ENCODE assay signal across 16 cellular contexts in genomic region chr3:120039642-120040610, GRCh38. TPM values are rescaled to one million over a fixed set of nuclear protein-coding genes. Genes with fewer than 3 reads are reported as not detected.
DNase-seq lines count a peak whose midpoint lies in the region; ATAC-seq, FAIRE-seq and TF ChIP-seq lines count a peak whose summit lies in the region.
"Had no signal": no experiment of that assay in that cellular context is flagged by ENCODE, and none has a peak within 500 bp of the region (broad histone marks: within the 10 kb centered on the region; RNA-seq: fewer than 3 reads in every experiment).

No MANE protein-coding gene starts in this region.

- intact Hi-C loops in kidney (cut with DNase I) (no loop called here), CD14-positive monocyte (cut with micrococcal nuclease) (no loop called here)

- peaks cover 0 to 27% of the 10 kb centered on the region in 2 donors for H3K9me3 ChIP-seq in kidney (ENCODE audit: control insufficient read depth in 1 of 2, low read length in 2 of 2)

- CTCF ChIA-PET in WTC11 (lab: Charles Lee) = interaction anchor here (0.6 to 1.8 kb wide), 27 partner anchors 9 to 377 kb away, joined by 3 to 26 read pairs (median 4); partner anchors contain the start of genes GSK3B and LRRC58

- H3K9me3 Mint-ChIP-seq in IgD-negative memory B cell = peaks cover 6 to 46% (median 20%) of the 10 kb centered on the region in 3 donors
- peaks cover 28% of the 10 kb centered on the region for H3K9me3 Mint-ChIP-seq in WTC11
- peaks cover 45 to 76% (median 66%) of the 10 kb centered on the region in 7 donors for H3K9me3 Mint-ChIP-seq in CD14-positive monocyte

- TF ChIP-seq CTCF in GM12864 (IDR thresholded peaks at IDR 0.05; ENCODE audit: low read depth, low read length, missing control alignments) (peak; percentile 12), WTC11 (IDR thresholded peaks at IDR 0.05) (peak; percentile 59; the same call in 1 of the 2 replicates), kidney (IDR thresholded peaks at IDR 0.05; ENCODE audit: borderline replicate concordance, extremely low read depth, insufficient read depth) (peak; percentile 5), CD14-positive monocyte (IDR thresholded peaks at IDR 0.05) (no peak)

- H3K36me3 Mint-ChIP-seq in IgD-negative memory B cell (peaks cover 4% of the 10 kb centered on the region), WTC11 (peaks cover 33% of the 10 kb centered on the region), CD14-positive monocyte (peaks cover 40 to 61% of the 10 kb centered on the region in 2 donors)

- no peak overlapping the region for H3K9ac ChIP-seq in kidney (ENCODE audit: low read length in 2 of 2)

- H3K4me3 Mint-ChIP-seq in IgD-negative memory B cell (peak overlapping the region in 1 of 4 donors; percentile 51), WTC11 (no peak overlapping the region), CD14-positive monocyte (no peak overlapping the region)

- H3K27ac ChIP-seq in kidney (ENCODE audit: low read depth in 2 of 2, low read length in 2 of 2) = no peak overlapping the region
- H3K27ac ChIP-seq: stomach had no signal

- POLR2A ChIA-PET in WTC11 (lab: Charles Lee) = interaction anchor here (0.9 kb wide), 1 partner anchor 56 kb away, joined by 4 read pairs; no protein-coding TSS in a partner anchor

- peaks cover 4 to 12% (median 9%) of the 10 kb centered on the region in 3 donors for H3K4me1 Mint-ChIP-seq in IgD-negative memory B cell
- peaks cover 48% of the 10 kb centered on the region for H3K4me1 Mint-ChIP-seq in WTC11
- peaks cover 5% of the 10 kb centered on the region for H3K4me1 Mint-ChIP-seq in CD14-positive monocyte

- DNase-seq in GM12864 (ENCODE audit: low read depth) = no peak
- DNase-seq in WTC11 (ENCODE audit: low spot score) = peak; percentile 47
- DNase-seq in kidney = no peak
- no peak for DNase-seq in CD14-positive monocyte (ENCODE audit: low spot score)
- DNase-seq in COLO668 (lab: John Stamatoyannopoulos, UW; ENCODE audit: unreplicated experiment) = no peak
- DNase-seq in activated CD8-positive, alpha-beta memory T cell treated with anti-CD3 and anti-CD28 coated beads, Interleukin-2, amount 50 U/mL, for 48 hours = no peak
- no peak for DNase-seq in NCI-H526 treated with DMSO at 0.1 percent for 48 hours (lab: John Stamatoyannopoulos, UW)
- DNase-seq: activated CD4-positive, alpha-beta T cell treated with anti-CD3 and anti-CD28 coated beads for 4 hours; activated effector memory CD4-positive, alpha-beta T cell treated with anti-CD3 and anti-CD28 coated beads, Interleukin-2, amount 50 U/mL, for 16 hours; foreskin melanocyte; NCI-H226; occipital lobe; SHP77; stimulated activated CD4-positive, alpha-beta T cell treated with anti-CD3 and anti-CD28 coated beads, Interleukin-2, amount 100 ng/mL, for 24 hours; stomach had no signal

- no peak overlapping the region for H3K4me3 ChIP-seq in GM12864 (ENCODE audit: low read depth, low read length)
- no peak overlapping the region for H3K4me3 ChIP-seq in kidney (ENCODE audit: low read length in 2 of 2)
- H3K4me3 ChIP-seq: stomach had no signal

- H3K36me3 ChIP-seq in kidney (ENCODE audit: control insufficient read depth in 1 of 2, insufficient read depth in 2 of 2, low read length in 2 of 2) = no peaks in the 10 kb centered on the region

- no peaks in the 10 kb centered on the region for H3K4me1 ChIP-seq in kidney (ENCODE audit: control insufficient read depth in 1 of 2, insufficient read depth in 1 of 2, low read depth in 1 of 2, low read length in 2 of 2)

- no peak for FAIRE-seq in kidney (lab: Jason Lieb, UNC)

- peak overlapping the region in 2 of 3 donors; percentile 55 to 63 for H3K27ac Mint-ChIP-seq in IgD-negative memory B cell
- peak overlapping the region; percentile 41; the same call in 1 of the 2 replicates for H3K27ac Mint-ChIP-seq in WTC11
- no peak overlapping the region for H3K27ac Mint-ChIP-seq in CD14-positive monocyte

- ATAC-seq in WTC11 = peak; percentile 86

- H3K27me3 Mint-ChIP-seq in IgD-negative memory B cell (no peaks in the 10 kb centered on the region), WTC11 (ENCODE audit: low read depth) (no peaks in the 10 kb centered on the region), CD14-positive monocyte (ENCODE audit: low read depth in 3 of 3) (no peaks in the 10 kb centered on the region)

TF ChIP-seq in WTC11, 78 proteins besides CTCF, POLR2A, EP300 and RAD21 (continues in another document):
- TF ChIP-seq RELA (CRISPR knock-in tag; IDR thresholded peaks at IDR 0.05; ENCODE audit: borderline replicate concordance) (no peak), TEAD4 (CRISPR knock-in tag; IDR thresholded peaks at IDR 0.05) (no peak), ATF3 (CRISPR knock-in tag; conservative IDR thresholded peaks at IDR 0.05) (no peak), ZSCAN18 (CRISPR knock-in tag; IDR thresholded peaks at IDR 0.05) (no peak), JAZF1 (CRISPR knock-in tag; IDR thresholded peaks at IDR 0.05) (no peak), KAT7 (CRISPR knock-in tag; IDR thresholded peaks at IDR 0.05; ENCODE audit: borderline replicate concordance) (no peak), SP1 (CRISPR knock-in tag; conservative IDR thresholded peaks at IDR 0.05) (no peak), ETV6 (CRISPR knock-in tag; IDR thresholded peaks at IDR 0.05) (no peak)
- TF ChIP-seq, protein P1, sequence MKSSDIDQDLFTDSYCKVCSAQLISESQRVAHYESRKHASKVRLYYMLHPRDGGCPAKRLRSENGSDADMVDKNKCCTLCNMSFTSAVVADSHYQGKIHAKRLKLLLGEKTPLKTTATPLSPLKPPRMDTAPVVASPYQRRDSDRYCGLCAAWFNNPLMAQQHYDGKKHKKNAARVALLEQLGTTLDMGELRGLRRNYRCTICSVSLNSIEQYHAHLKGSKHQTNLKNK (CRISPR knock-in tag; IDR thresholded peaks at IDR 0.05) = no peak
- TF ChIP-seq, protein P2, sequence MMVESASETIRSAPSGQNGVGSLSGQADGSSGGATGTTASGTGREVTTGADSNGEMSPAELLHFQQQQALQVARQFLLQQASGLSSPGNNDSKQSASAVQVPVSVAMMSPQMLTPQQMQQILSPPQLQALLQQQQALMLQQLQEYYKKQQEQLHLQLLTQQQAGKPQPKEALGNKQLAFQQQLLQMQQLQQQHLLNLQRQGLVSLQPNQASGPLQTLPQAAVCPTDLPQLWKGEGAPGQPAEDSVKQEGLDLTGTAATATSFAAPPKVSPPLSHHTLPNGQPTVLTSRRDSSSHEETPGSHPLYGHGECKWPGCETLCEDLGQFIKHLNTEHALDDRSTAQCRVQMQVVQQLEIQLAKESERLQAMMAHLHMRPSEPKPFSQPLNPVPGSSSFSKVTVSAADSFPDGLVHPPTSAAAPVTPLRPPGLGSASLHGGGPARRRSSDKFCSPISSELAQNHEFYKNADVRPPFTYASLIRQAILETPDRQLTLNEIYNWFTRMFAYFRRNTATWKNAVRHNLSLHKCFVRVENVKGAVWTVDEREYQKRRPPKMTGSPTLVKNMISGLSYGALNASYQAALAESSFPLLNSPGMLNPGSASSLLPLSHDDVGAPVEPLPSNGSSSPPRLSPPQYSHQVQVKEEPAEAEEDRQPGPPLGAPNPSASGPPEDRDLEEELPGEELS (CRISPR knock-in tag; IDR thresholded peaks at IDR 0.05) = no peak
- TF ChIP-seq, protein P3, sequence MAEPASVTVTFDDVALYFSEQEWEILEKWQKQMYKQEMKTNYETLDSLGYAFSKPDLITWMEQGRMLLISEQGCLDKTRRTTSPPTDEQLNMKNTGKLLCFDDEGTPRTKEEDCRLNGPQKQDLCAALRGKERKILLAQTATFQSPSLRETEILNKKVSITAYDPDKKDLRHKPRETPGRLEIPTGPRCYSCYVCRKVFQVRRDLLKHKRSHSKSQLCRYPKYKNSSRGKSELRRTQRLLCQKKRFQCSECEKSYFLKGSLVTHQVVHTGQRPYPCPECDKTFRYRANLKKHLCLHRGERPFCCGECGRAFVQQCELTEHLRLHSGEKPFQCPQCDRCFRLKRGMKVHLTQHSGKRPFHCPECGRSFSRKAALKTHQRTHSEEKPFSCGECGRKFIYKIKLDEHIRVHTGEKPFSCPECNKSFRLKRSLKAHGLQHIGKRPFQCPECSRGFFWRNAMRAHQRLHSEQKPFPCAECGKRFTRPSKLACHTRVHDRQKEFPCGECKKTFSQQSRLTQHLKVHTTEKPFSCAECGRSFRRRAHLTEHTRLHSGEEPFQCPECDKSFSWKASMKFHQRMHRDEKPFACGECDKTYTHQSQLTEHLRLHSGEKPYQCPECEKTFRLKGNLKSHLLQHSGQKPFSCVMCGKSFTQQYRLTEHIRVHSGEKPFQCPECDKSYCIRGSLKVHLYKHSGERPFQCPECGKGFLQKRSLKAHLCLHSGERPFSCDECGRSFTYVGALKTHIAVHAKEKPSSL (CRISPR knock-in tag; conservative IDR thresholded peaks at IDR 0.05) = no peak
- TF ChIP-seq, protein P4, sequence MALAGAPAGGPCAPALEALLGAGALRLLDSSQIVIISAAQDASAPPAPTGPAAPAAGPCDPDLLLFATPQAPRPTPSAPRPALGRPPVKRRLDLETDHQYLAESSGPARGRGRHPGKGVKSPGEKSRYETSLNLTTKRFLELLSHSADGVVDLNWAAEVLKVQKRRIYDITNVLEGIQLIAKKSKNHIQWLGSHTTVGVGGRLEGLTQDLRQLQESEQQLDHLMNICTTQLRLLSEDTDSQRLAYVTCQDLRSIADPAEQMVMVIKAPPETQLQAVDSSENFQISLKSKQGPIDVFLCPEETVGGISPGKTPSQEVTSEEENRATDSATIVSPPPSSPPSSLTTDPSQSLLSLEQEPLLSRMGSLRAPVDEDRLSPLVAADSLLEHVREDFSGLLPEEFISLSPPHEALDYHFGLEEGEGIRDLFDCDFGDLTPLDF (CRISPR knock-in tag; IDR thresholded peaks at IDR 0.05) = no peak

RNA-seq across cellular contexts. Expression of gene GSK3B, which starts 54.3 kb away (rescaled TPM):
- polyA plus RNA-seq in IgD-negative memory B cell (11.5 TPM), kidney (ENCODE audit: insufficient read depth, low read depth, low replicate concordance) (6.4 TPM), CD14-positive monocyte (10 to 100 TPM; 16.2 to 20.6 TPM)
- total RNA-seq in WTC11 (2021) (45.9 to 48.9 TPM (median 46.8 TPM) in 3 replicates), kidney (52.1 TPM)

Comparison
In these comparisons a context has a peak if more than half of its experiments do, and no peak if none do; other contexts are left out.
1. H3K27ac Mint-ChIP-seq: peak in IgD-negative memory B cell (2 of 3) and WTC11 (single experiment); none in CD14-positive monocyte (0 of 7).